15 cellular contexts compared by ENCODE assay signal in the genomic region with DNA sequence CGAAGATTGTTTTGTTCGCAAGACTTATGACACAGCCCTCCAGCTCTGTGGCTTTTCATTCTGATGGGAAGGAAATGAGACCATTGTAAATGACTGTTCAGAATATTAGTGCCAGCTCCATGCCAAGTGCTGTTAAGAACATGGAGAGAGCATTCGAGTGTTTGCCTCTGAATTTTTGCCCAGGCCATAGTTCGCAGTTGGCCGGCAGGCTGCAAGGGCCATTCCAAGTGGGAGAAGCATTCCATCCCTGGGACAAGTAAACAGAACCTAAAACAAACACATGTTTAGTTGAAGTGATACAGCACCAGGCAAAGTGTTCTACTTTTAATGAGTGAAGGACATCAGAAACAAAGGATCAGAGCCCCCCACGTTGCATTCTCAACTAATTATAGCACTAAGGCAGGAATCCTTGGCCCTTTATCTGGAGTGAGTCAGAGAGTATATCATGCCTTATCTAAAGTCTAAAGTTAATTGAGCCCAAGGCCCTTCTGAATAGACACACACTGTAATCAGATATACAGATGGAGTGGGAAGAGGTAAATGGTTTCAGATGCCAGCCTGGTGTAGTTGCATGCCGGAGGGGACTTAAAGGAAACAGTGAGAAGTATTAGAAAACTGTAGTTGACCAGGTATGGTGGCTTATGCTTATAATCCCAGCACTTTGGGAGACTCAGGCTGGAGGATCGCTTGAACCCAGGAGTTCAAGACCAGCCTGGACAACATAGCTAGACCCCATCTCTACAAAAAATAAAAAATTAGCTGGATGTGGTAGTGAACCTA. TPM values are rescaled to one million over a fixed set of nuclear protein-coding genes. Genes with fewer than 3 reads are reported as not detected.
DNase-seq lines count a peak whose midpoint lies in the region; ATAC-seq and TF ChIP-seq lines count a peak whose summit lies in the region.
"Had no signal": no experiment of that assay in that cellular context is flagged by ENCODE, and none has a peak within 500 bp of the region (broad histone marks: within the 10 kb centered on the region; RNA-seq: fewer than 3 reads in every experiment).

No MANE protein-coding gene starts in this region.

- no peak overlapping the region for H3K14ac ChIP-seq in IMR-90 (replicated peaks; ENCODE audit: low read depth, low read length)

- H3K9me3 ChIP-seq in IMR-90 (ENCODE audit: control insufficient read depth, insufficient read depth, low read length) (no peaks in the 10 kb centered on the region), right cardiac atrium (ENCODE audit: control insufficient read depth, low read length) (no peaks in the 10 kb centered on the region), stomach (no peaks in the 10 kb centered on the region)
- H3K9me3 ChIP-seq: thoracic aorta had no signal

- no peaks in the 10 kb centered on the region for H3K79me1 ChIP-seq in IMR-90 (ENCODE audit: low read depth in 1 of 2, low read length in 2 of 2)

- in situ Hi-C loops in IMR-90 (cut with MboI; ENCODE audit: low sequenced_read_pairs): no loop called here

- DNase-seq in IMR-90 (peak; percentile 37), right cardiac atrium (no peak), stomach (peak; percentile 51), medulla oblongata (ENCODE audit: extremely low spot score) (no peak), HT-29 (ENCODE audit: low spot score) (no peak)
- DNase-seq: CD8-positive, alpha-beta memory T cell; immature natural killer cell; NCI-H1436 treated with DMSO at 0.1 percent for 48 hours had no signal

- no peak overlapping the region for H2AFZ ChIP-seq in IMR-90 (replicated peaks; ENCODE audit: low read length, poor library complexity)
- H2AFZ ChIP-seq: parathyroid adenoma had no signal

- no peak overlapping the region for H2AK9ac ChIP-seq in IMR-90 (replicated peaks; ENCODE audit: low read depth, low read length, poor library complexity)

- H2AK5ac ChIP-seq in IMR-90 (ENCODE audit: low read depth, low read length): no peak overlapping the region

- CTCF ChIA-PET in IMR-90 (lab: Yijun Ruan, JAX): interaction anchor here (1.0 kb wide), 1 partner anchor 8 kb away, joined by 3 read pairs; no protein-coding TSS in a partner anchor

- BruUV-seq in IMR-90 (replicated peaks; lab: Mats Ljungman, UMichigan): no TSS peak

- POLR2A ChIA-PET in IMR-90 (lab: Charles Lee; ENCODE audit: unreplicated experiment): no interaction called here

- H3K4ac ChIP-seq in IMR-90 (ENCODE audit: low read depth, low read length): no peak overlapping the region

- H2BK120ac ChIP-seq in IMR-90 (ENCODE audit: low read depth, low read length): no peak overlapping the region

- intact Hi-C loops in IMR-90 (cut with micrococcal nuclease): no loop called here
- intact Hi-C loops in right cardiac atrium (cut with DNase I): no loop called here
- intact Hi-C loops in stomach (cut with DNase I; ENCODE audit: low total_unique reads): no loop called here

- dilution Hi-C loops in IMR-90 (cut with HindIII; ENCODE audit: low sequenced_read_pairs, unreplicated experiment): no loop called here

- no peak overlapping the region for H2BK15ac ChIP-seq in IMR-90 (ENCODE audit: low read depth, low read length)

- no peak overlapping the region for H3K18ac ChIP-seq in IMR-90 (ENCODE audit: low read depth, low read length)

- H3K27me3 ChIP-seq in IMR-90 (ENCODE audit: control insufficient read depth, insufficient read depth, low read length) (no peaks in the 10 kb centered on the region; the same call in 1 of the 2 replicates), right cardiac atrium (ENCODE audit: control insufficient read depth, insufficient read depth) (no peaks in the 10 kb centered on the region), stomach (no peaks in the 10 kb centered on the region)

- TF ChIP-seq CTCF in IMR-90 (conservative IDR thresholded peaks at IDR 0.05; ENCODE audit: low read depth, low read length) (no peak), stomach (IDR thresholded peaks at IDR 0.05) (no peak)

- no peak overlapping the region for H3K23ac ChIP-seq in IMR-90 (ENCODE audit: low read depth, low read length)

- no peak for TF ChIP-seq POLR2A in IMR-90 (IDR thresholded peaks at IDR 0.05; ENCODE audit: low read depth, low read length)
- TF ChIP-seq POLR2A in stomach (IDR thresholded peaks at IDR 0.05): no peak

- H3K4me3 ChIP-seq in IMR-90 (ENCODE audit: insufficient read depth, low read depth, low read length) (no peak overlapping the region), right cardiac atrium (ENCODE audit: low read length) (no peak overlapping the region), stomach (no peak overlapping the region)
- H3K4me3 ChIP-seq: thoracic aorta had no signal

- H3K9me1 ChIP-seq in IMR-90 (ENCODE audit: insufficient read depth, low read length): no peaks in the 10 kb centered on the region

- peaks cover 3% of the 10 kb centered on the region; the same call in 1 of the 2 replicates for H3K4me1 ChIP-seq in IMR-90 (ENCODE audit: control insufficient read depth, insufficient read depth, low read length)
- peaks cover 8% of the 10 kb centered on the region for H3K4me1 ChIP-seq in right cardiac atrium (ENCODE audit: control insufficient read depth, insufficient read depth, low read length)
- H3K4me1 ChIP-seq in stomach: peaks cover 14 to 24% (median 19%) of the 10 kb centered on the region in 4 donors
- H3K4me1 ChIP-seq: parathyroid adenoma had no signal

- WGBS in IMR-90 (ENCODE audit: extremely low coverage in 2 of 2, insufficient read length in 1 of 2), 2 experiments: no CpG with 5 or more reads among the region's 8 CpGs
- WGBS in right cardiac atrium: 58% methylated on average over 8 of the region's 8 CpGs
- 37 to 44% (median 41%) methylated on average over 8 of the region's 8 CpGs for WGBS in stomach, 5 donors

- no peak overlapping the region for H2BK5ac ChIP-seq in IMR-90 (ENCODE audit: low read depth, low read length, poor library complexity, severe bottlenecking)

- H3K36me3 ChIP-seq in IMR-90 (ENCODE audit: control insufficient read depth, insufficient read depth, low read length) (no peaks in the 10 kb centered on the region), stomach (no peaks in the 10 kb centered on the region)
- H3K36me3 ChIP-seq: thoracic aorta had no signal

- H3K27ac ChIP-seq in IMR-90 (ENCODE audit: insufficient read depth, low read length) (no peak overlapping the region), right cardiac atrium (ENCODE audit: low read length) (peak overlapping the region; percentile 51), stomach (peak overlapping the region in 4 of 5 donors; percentile 7 to 56 (median 50))
- H3K27ac ChIP-seq: HL-60, parathyroid adenoma, thoracic aorta had no signal

- TF ChIP-seq RAD21 in IMR-90 (IDR thresholded peaks at IDR 0.05; ENCODE audit: low read length): no peak

- TF ChIP-seq EP300 in stomach (IDR thresholded peaks at IDR 0.05): no peak

- no peak overlapping the region for H3K9ac ChIP-seq in IMR-90 (ENCODE audit: low read depth, low read length)
- H3K9ac ChIP-seq: parathyroid adenoma had no signal

- peak overlapping the region; percentile 17 for H3K4me2 ChIP-seq in IMR-90 (ENCODE audit: low read depth, low read length)

- ATAC-seq in IMR-90 (ENCODE audit: low read depth) (peak; percentile 79), SK-N-SH treated with all-trans-retinoic acid at 6 μM for 48 hours (peak; percentile 90), right cardiac atrium (peak; percentile 52 to 77), HG03025 (IDR thresholded peaks at IDR 0.05; ENCODE audit: low FRiP score, unreplicated experiment) (no peak), GM18861 (IDR thresholded peaks at IDR 0.05; ENCODE audit: unreplicated experiment) (no peak)
- ATAC-seq: Panc1 had no signal

- H3K56ac ChIP-seq in IMR-90 (ENCODE audit: extremely low read depth, insufficient read depth, low read length): no peak overlapping the region

- H4K20me1 ChIP-seq in IMR-90 (ENCODE audit: insufficient read depth, low read length): no peaks in the 10 kb centered on the region

- no peak overlapping the region for H2BK20ac ChIP-seq in IMR-90 (ENCODE audit: low read depth, low read length)

- H4K5ac ChIP-seq in IMR-90 (ENCODE audit: low read depth, low read length): no peak overlapping the region

- no peak overlapping the region for H4K8ac ChIP-seq in IMR-90 (ENCODE audit: low read depth in 2 of 2, low read length in 2 of 2)

- no peak overlapping the region for H4K91ac ChIP-seq in IMR-90 (ENCODE audit: insufficient read depth, low read depth, low read length)

TF ChIP-seq in IMR-90, 13 proteins besides CTCF, POLR2A, EP300 and RAD21:
- TF ChIP-seq MAFK (IDR thresholded peaks at IDR 0.05; ENCODE audit: low read depth, low read length) (no peak), RFX5 (IDR thresholded peaks at IDR 0.05; ENCODE audit: low read depth, low read length) (no peak)

TF ChIP-seq in SK-N-SH treated with all-trans-retinoic acid at 6 μM for 48 hours, 23 proteins besides CTCF, POLR2A, EP300 and RAD21 (continues in another document):
- TF ChIP-seq PPARA (CRISPR knock-in tag; IDR thresholded peaks at IDR 0.05; ENCODE audit: borderline replicate concordance): no peak
- 0 out of 2 replicates have a peak, but pooled peaks have one; percentile 47 for TF ChIP-seq ESRRG (CRISPR knock-in tag; IDR thresholded peaks at IDR 0.05)
- TF ChIP-seq ISL1 (CRISPR knock-in tag; IDR thresholded peaks at IDR 0.05): peak; percentile 87
- 0 out of 2 replicates have a peak, but pooled peaks have one; percentile 37 for TF ChIP-seq SNAI2 (CRISPR knock-in tag; IDR thresholded peaks at IDR 0.05)
- peak; percentile 54 for TF ChIP-seq ZNF8 (CRISPR knock-in tag; IDR thresholded peaks at IDR 0.05)
- TF ChIP-seq TCF4 (CRISPR knock-in tag; IDR thresholded peaks at IDR 0.05; ENCODE audit: borderline replicate concordance): peak; percentile 95
- no peak for TF ChIP-seq CSDC2 (CRISPR knock-in tag; IDR thresholded peaks at IDR 0.05)

RNA-seq across cellular contexts. Expression of a gene that starts 53.3 kb away (rescaled TPM):
- total RNA-seq in IMR-90 (2012; rRNA removed): 10.0 and 12.8 TPM in 2 replicates
- polyA plus RNA-seq in IMR-90 (2012; rRNA removed): 10.8 and 10.9 TPM in 2 replicates
- polyA plus RNA-seq in IMR-90 (2012; cell fraction: cytosol; rRNA removed): 3.9 and 8.0 TPM in 2 replicates
- 12.3 and 32.0 TPM in 2 replicates for polyA plus RNA-seq in IMR-90 (2012; cell fraction: nucleus; rRNA removed; ENCODE audit: low replicate concordance)
- total RNA-seq in right cardiac atrium: 10 to 100 TPM; 72.6 to 87.5 (median 76.0) TPM
- 25.7 TPM for polyA plus RNA-seq in right cardiac atrium
- total RNA-seq in stomach: 100 to 1,000 TPM; 109 to 315 (median 197) TPM
- 10 to 100 TPM; 46.1 to 97.1 (median 50.9) TPM for polyA plus RNA-seq in stomach
- total RNA-seq in HT-29 (2014; rRNA removed; shearing (Covaris generic)): 78.2 and 83.9 TPM in 2 replicates

Comparison
In these comparisons a context has a peak if more than half of its experiments do, and no peak if none do; other contexts are left out.
1. ATAC-seq: peak in IMR-90 (single experiment), SK-N-SH treated with all-trans-retinoic acid at 6 μM for 48 hours (single experiment) and right cardiac atrium (2 of 2); none in HG03025 (single experiment) and GM18861 (single experiment).
2. DNase-seq: peak in IMR-90 (single experiment) and stomach (single experiment); none in right cardiac atrium (0 of 3), medulla oblongata (single experiment) and HT-29 (single experiment).